Comparison of ENCODE assay signal across 1 cellular context in genomic region chr7:130960208-130960988, GRCh38.
A peak's percentile ranks its signal among the peaks of the same experiment; 100 is the strongest.
TF ChIP-seq lines count a peak whose summit lies in the region.

No MANE protein-coding gene starts in this region.

TF ChIP-seq in SK-N-SH, 30 proteins besides CTCF, POLR2A, EP300 and RAD21 (continued from another document):
- TF ChIP-seq PBX3 (IDR thresholded peaks at IDR 0.05) = peak; percentile 93
- TF ChIP-seq TCF12 (IDR thresholded peaks at IDR 0.05) = peak; percentile 95
- TF ChIP-seq ELF1 (IDR thresholded peaks at IDR 0.05) = peak; percentile 53; the same call in 1 of the 2 replicates
- peak; percentile 94 for TF ChIP-seq TEAD4 (IDR thresholded peaks at IDR 0.05; ENCODE audit: borderline replicate concordance, insufficient read depth)
- TF ChIP-seq USF1 (IDR thresholded peaks at IDR 0.05; ENCODE audit: borderline replicate concordance, low read depth) = peak; percentile 51; the same call in 1 of the 2 replicates
- peak; percentile 86 for TF ChIP-seq NFIC (IDR thresholded peaks at IDR 0.05; ENCODE audit: borderline replicate concordance)
